In the genomic region with DNA sequence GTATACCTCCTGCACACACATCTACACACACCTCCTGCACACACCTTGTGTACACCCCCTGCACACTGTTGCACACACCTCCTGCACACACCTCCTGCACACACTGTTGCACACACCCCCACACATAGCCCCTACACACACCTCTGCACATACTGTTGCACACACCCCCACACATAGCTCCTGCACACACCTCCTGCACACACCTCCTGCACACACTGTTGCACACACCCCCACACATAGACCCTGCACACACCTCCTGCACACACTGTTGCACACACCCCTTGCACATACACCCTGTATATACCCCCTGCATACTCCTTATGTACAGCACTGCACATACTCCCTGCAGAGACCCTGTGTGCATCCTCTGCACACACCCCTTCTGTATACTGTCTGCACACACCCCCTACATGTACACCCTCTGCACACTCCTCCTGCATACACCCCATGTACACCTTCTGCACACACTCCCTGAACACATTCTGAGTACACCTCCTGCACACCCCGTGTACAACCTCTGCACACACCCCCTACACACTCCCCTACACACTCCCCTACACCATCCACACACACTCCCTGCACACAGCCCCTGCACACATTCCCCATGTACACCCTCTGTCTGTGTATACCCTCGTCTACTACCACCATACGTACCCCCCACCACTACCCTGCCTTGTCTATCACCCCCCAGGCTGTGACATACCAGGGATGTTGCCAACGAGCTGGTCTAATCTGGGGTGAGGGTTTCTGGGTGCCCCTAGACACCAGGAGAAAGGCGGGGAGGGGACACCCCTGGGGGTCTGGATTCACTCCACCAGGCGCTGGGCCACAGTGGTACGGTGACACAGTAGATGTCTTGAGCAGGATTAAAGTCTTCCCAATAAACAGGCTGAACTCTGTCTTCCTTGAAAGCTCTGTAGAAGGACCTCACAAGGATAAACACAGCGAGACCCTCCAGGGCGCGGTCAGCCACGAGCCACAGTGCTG, we compare ENCODE assay signal across 1 cellular context.
TF ChIP-seq lines count a peak whose summit lies in the region.

No MANE protein-coding gene starts in this region.

TF ChIP-seq in K562, 482 proteins besides CTCF, POLR2A, EP300 and RAD21 (continued from another document):
- TF ChIP-seq, protein P1, sequence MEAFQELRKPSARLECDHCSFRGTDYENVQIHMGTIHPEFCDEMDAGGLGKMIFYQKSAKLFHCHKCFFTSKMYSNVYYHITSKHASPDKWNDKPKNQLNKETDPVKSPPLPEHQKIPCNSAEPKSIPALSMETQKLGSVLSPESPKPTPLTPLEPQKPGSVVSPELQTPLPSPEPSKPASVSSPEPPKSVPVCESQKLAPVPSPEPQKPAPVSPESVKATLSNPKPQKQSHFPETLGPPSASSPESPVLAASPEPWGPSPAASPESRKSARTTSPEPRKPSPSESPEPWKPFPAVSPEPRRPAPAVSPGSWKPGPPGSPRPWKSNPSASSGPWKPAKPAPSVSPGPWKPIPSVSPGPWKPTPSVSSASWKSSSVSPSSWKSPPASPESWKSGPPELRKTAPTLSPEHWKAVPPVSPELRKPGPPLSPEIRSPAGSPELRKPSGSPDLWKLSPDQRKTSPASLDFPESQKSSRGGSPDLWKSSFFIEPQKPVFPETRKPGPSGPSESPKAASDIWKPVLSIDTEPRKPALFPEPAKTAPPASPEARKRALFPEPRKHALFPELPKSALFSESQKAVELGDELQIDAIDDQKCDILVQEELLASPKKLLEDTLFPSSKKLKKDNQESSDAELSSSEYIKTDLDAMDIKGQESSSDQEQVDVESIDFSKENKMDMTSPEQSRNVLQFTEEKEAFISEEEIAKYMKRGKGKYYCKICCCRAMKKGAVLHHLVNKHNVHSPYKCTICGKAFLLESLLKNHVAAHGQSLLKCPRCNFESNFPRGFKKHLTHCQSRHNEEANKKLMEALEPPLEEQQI (IDR thresholded peaks at IDR 0.05): no peak
- TF ChIP-seq ARID2 (IDR thresholded peaks at IDR 0.05) (peak; percentile 97), ZFP1 (CRISPR knock-in tag; IDR thresholded peaks at IDR 0.05) (no peak), ZNF589 (CRISPR knock-in tag; IDR thresholded peaks at IDR 0.05; ENCODE audit: low read depth) (no peak), BMI1 (IDR thresholded peaks at IDR 0.05; ENCODE audit: low read length) (no peak), HOXB6 (CRISPR knock-in tag; IDR thresholded peaks at IDR 0.05; ENCODE audit: borderline replicate concordance) (no peak), ZNF431 (CRISPR knock-in tag; IDR thresholded peaks at IDR 0.05) (no peak), CREM (IDR thresholded peaks at IDR 0.05; ENCODE audit: low read depth) (no peak), MTA3 (IDR thresholded peaks at IDR 0.05; ENCODE audit: borderline replicate concordance) (no peak), ZNF785 (CRISPR knock-in tag; IDR thresholded peaks at IDR 0.05) (no peak), PURB (CRISPR knock-in tag; IDR thresholded peaks at IDR 0.05; ENCODE audit: low read depth) (no peak), RBM15 (IDR thresholded peaks at IDR 0.05; ENCODE audit: insufficient read depth, low read length) (no peak), ZBTB7A (IDR thresholded peaks at IDR 0.05; ENCODE audit: borderline replicate concordance, control insufficient read depth, low read depth, low read length) (no peak), GATAD2B (IDR thresholded peaks at IDR 0.05; ENCODE audit: borderline replicate concordance) (no peak), ZNF121 (CRISPR knock-in tag; conservative IDR thresholded peaks at IDR 0.05) (no peak), ADNP (tag; IDR thresholded peaks at IDR 0.05) (no peak), NR2F6 (CRISPR knock-in tag; IDR thresholded peaks at IDR 0.05) (no peak)
- TF ChIP-seq, protein P2, sequence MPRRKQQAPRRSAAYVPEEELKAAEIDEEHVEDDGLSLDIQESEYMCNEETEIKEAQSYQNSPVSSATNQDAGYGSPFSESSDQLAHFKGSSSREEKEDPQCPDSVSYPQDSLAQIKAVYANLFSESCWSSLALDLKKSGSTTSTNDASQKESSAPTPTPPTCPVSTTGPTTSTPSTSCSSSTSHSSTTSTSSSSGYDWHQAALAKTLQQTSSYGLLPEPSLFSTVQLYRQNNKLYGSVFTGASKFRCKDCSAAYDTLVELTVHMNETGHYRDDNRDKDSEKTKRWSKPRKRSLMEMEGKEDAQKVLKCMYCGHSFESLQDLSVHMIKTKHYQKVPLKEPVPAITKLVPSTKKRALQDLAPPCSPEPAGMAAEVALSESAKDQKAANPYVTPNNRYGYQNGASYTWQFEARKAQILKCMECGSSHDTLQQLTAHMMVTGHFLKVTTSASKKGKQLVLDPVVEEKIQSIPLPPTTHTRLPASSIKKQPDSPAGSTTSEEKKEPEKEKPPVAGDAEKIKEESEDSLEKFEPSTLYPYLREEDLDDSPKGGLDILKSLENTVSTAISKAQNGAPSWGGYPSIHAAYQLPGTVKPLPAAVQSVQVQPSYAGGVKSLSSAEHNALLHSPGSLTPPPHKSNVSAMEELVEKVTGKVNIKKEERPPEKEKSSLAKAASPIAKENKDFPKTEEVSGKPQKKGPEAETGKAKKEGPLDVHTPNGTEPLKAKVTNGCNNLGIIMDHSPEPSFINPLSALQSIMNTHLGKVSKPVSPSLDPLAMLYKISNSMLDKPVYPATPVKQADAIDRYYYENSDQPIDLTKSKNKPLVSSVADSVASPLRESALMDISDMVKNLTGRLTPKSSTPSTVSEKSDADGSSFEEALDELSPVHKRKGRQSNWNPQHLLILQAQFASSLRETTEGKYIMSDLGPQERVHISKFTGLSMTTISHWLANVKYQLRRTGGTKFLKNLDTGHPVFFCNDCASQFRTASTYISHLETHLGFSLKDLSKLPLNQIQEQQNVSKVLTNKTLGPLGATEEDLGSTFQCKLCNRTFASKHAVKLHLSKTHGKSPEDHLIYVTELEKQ (CRISPR knock-in tag; IDR thresholded peaks at IDR 0.05): no peak
